In genomic region chr7:44633254-44634186, GRCh38 we compare ENCODE assay signal across 1 cellular context.
TF ChIP-seq lines count a peak whose summit lies in the region.

No MANE protein-coding gene starts in this region.

TF ChIP-seq in IMR-90, 13 proteins besides CTCF, POLR2A, EP300 and RAD21 (continued from another document):
- TF ChIP-seq ELK1 (IDR thresholded peaks at IDR 0.05; ENCODE audit: borderline replicate concordance, low read depth, low read length) (no peak), FOS (IDR thresholded peaks at IDR 0.05; ENCODE audit: low read depth, low read length) (0 out of 2 replicates have a peak, but pooled peaks have one; percentile 9), CEBPB (IDR thresholded peaks at IDR 0.05; ENCODE audit: low read depth, low read length) (peak; percentile 52; the same call in 1 of the 2 replicates), MXI1 (IDR thresholded peaks at IDR 0.05; ENCODE audit: borderline replicate concordance, low read depth, low read length) (no peak)
